Comparison of ENCODE assay signal across 20 cellular contexts in the genomic region with DNA sequence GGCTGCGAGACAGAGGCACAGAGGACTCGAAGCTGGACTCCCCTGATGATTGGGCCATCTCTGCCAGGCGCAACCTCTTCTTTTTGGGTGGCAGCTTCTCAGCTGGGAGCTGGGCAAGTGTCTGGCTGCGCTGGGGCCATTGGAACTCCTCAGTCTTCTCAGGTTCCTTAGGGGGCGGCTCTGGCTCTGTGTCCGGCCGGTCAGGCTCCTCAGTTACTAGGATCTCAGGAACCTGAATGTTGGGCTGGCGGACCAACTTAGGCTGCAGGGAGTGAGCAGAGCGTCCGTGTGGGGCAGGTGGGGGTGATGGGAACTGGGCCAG.
DNase-seq lines count a peak whose midpoint lies in the region; ATAC-seq, FAIRE-seq and TF ChIP-seq lines count a peak whose summit lies in the region.
"Had no signal": no experiment of that assay in that cellular context is flagged by ENCODE, and none has a peak within 500 bp of the region (broad histone marks: within the 10 kb centered on the region; RNA-seq: fewer than 3 reads in every experiment).

No MANE protein-coding gene starts in this region.

- no peak overlapping the region for H3K9ac ChIP-seq in BLaER1
- H3K9ac ChIP-seq in endodermal cell (ENCODE audit: extremely low read depth, low read length, poor library complexity, severe bottlenecking) = no peak overlapping the region
- H3K9ac ChIP-seq: GM23248 had no signal

- H3K36me3 Mint-ChIP-seq in activated CD4-positive, alpha-beta memory T cell treated with anti-CD3 and anti-CD28 coated beads, Interleukin-2, amount 10 ng/mL, durations not matched to agents 7 days and 5 days (ENCODE audit: low read depth) = peaks cover 42% of the 10 kb centered on the region
- peaks cover 56% of the 10 kb centered on the region for H3K36me3 Mint-ChIP-seq in activated CD4-positive, alpha-beta memory T cell treated with anti-CD3 and anti-CD28 coated beads for 36 hours
- no peaks in the 10 kb centered on the region for H3K36me3 Mint-ChIP-seq in endodermal cell (ENCODE audit: low read depth)
- peaks cover 65% of the 10 kb centered on the region for H3K36me3 Mint-ChIP-seq in stimulated activated effector memory CD8-positive, alpha-beta T cell treated with anti-CD3 and anti-CD28 coated beads, Interleukin-12 subunit alpha, Interleukin-12 subunit beta, amount 100 ng/mL, for 72 hours

- H3K27me3 ChIP-seq in BLaER1 (no peaks in the 10 kb centered on the region), endodermal cell (ENCODE audit: control insufficient read depth, insufficient read depth, low read length, poor library complexity, severe bottlenecking) (no peaks in the 10 kb centered on the region), small intestine (ENCODE audit: control insufficient read depth in 2 of 2, insufficient read depth in 2 of 2, low read length in 2 of 2) (no peaks in the 10 kb centered on the region)

- intact Hi-C loops in activated CD4-positive, alpha-beta memory T cell treated with anti-CD3 and anti-CD28 coated beads for 36 hours (cut with micrococcal nuclease) = no loop called here

- no peak for FAIRE-seq in small intestine (lab: Jason Lieb, UNC)
- FAIRE-seq: GM12878, GM18507, H54, HTR-8/SVneo had no signal

- peaks cover 16% of the 10 kb centered on the region for H3K4me1 Mint-ChIP-seq in activated CD4-positive, alpha-beta memory T cell treated with anti-CD3 and anti-CD28 coated beads, Interleukin-2, amount 10 ng/mL, durations not matched to agents 7 days and 5 days
- H3K4me1 Mint-ChIP-seq in activated CD4-positive, alpha-beta memory T cell treated with anti-CD3 and anti-CD28 coated beads for 36 hours (ENCODE audit: low read depth) = peaks cover 15% of the 10 kb centered on the region
- no peaks in the 10 kb centered on the region for H3K4me1 Mint-ChIP-seq in endodermal cell
- peaks cover 27% of the 10 kb centered on the region for H3K4me1 Mint-ChIP-seq in stimulated activated effector memory CD8-positive, alpha-beta T cell treated with anti-CD3 and anti-CD28 coated beads, Interleukin-12 subunit alpha, Interleukin-12 subunit beta, amount 100 ng/mL, for 72 hours

- POLR2A ChIA-PET in activated CD4-positive, alpha-beta memory T cell treated with anti-CD3 and anti-CD28 coated beads, Interleukin-2, amount 10 ng/mL, durations not matched to agents 7 days and 5 days (lab: Charles Lee) = no interaction called here
- POLR2A ChIA-PET in activated CD4-positive, alpha-beta memory T cell treated with anti-CD3 and anti-CD28 coated beads for 36 hours (lab: Charles Lee) = no interaction called here

- no peak overlapping the region for H3K4me2 ChIP-seq in BLaER1

- no peak for TF ChIP-seq CTCF in endodermal cell (conservative IDR thresholded peaks at IDR 0.05)

- H3K36me3 ChIP-seq in BLaER1 (no peaks in the 10 kb centered on the region; the same call in 1 of the 2 replicates), endodermal cell (ENCODE audit: control insufficient read depth, insufficient read depth, low read length) (no peaks in the 10 kb centered on the region), small intestine (ENCODE audit: control insufficient read depth in 2 of 2, insufficient read depth in 2 of 2, low read length in 2 of 2) (no peaks in the 10 kb centered on the region)

- H3K27ac ChIP-seq in BLaER1 = 0 out of 2 replicates have a peak overlapping the region, but pooled peaks have one; percentile 51
- H3K27ac ChIP-seq in endodermal cell (ENCODE audit: low read depth, low read length) = no peak overlapping the region
- H3K27ac ChIP-seq in small intestine (ENCODE audit: low read depth in 1 of 2, low read length in 1 of 2) = no peak overlapping the region
- H3K27ac ChIP-seq: GM23248 had no signal

- peak; percentile 11 for DNase-seq in activated CD4-positive, alpha-beta memory T cell treated with anti-CD3 and anti-CD28 coated beads, Interleukin-2, amount 10 ng/mL, durations not matched to agents 7 days and 5 days
- no peak for DNase-seq in activated CD4-positive, alpha-beta memory T cell treated with anti-CD3 and anti-CD28 coated beads for 36 hours
- DNase-seq in endodermal cell (peak; percentile 27), NK-92 (lab: John Stamatoyannopoulos, UW; ENCODE audit: unreplicated experiment) (no peak), small intestine (no peak)
- DNase-seq in stimulated activated effector memory CD8-positive, alpha-beta T cell treated with anti-CD3 and anti-CD28 coated beads, Interleukin-12 subunit alpha, Interleukin-12 subunit beta, amount 100 ng/mL, for 72 hours (ENCODE audit: low spot score in 2 of 2) = no peak
- DNase-seq: 8988T; AML-193; C1 segment of cervical spinal cord; Calu3; CD4-positive, alpha-beta T cell; DMS 273 treated with DMSO at 0.1 percent for 48 hours; DMS79; GM23248 had no signal

- no peak overlapping the region for H3K27ac Mint-ChIP-seq in activated CD4-positive, alpha-beta memory T cell treated with anti-CD3 and anti-CD28 coated beads, Interleukin-2, amount 10 ng/mL, durations not matched to agents 7 days and 5 days
- no peak overlapping the region for H3K27ac Mint-ChIP-seq in activated CD4-positive, alpha-beta memory T cell treated with anti-CD3 and anti-CD28 coated beads for 36 hours
- no peak overlapping the region for H3K27ac Mint-ChIP-seq in endodermal cell
- peak overlapping the region; percentile 12 for H3K27ac Mint-ChIP-seq in stimulated activated effector memory CD8-positive, alpha-beta T cell treated with anti-CD3 and anti-CD28 coated beads, Interleukin-12 subunit alpha, Interleukin-12 subunit beta, amount 100 ng/mL, for 72 hours
- H3K27ac Mint-ChIP-seq: CD4-positive, alpha-beta T cell had no signal

- no peaks in the 10 kb centered on the region for H4K20me1 ChIP-seq in BLaER1

- no peak overlapping the region for H3K4me3 Mint-ChIP-seq in activated CD4-positive, alpha-beta memory T cell treated with anti-CD3 and anti-CD28 coated beads, Interleukin-2, amount 10 ng/mL, durations not matched to agents 7 days and 5 days
- H3K4me3 Mint-ChIP-seq in activated CD4-positive, alpha-beta memory T cell treated with anti-CD3 and anti-CD28 coated beads for 36 hours = no peak overlapping the region
- no peak overlapping the region for H3K4me3 Mint-ChIP-seq in endodermal cell
- no peak overlapping the region for H3K4me3 Mint-ChIP-seq in stimulated activated effector memory CD8-positive, alpha-beta T cell treated with anti-CD3 and anti-CD28 coated beads, Interleukin-12 subunit alpha, Interleukin-12 subunit beta, amount 100 ng/mL, for 72 hours
- H3K4me3 Mint-ChIP-seq: CD4-positive, alpha-beta T cell had no signal

- peaks cover 35% of the 10 kb centered on the region for H3K4me1 ChIP-seq in BLaER1
- no peaks in the 10 kb centered on the region for H3K4me1 ChIP-seq in endodermal cell (ENCODE audit: control insufficient read depth, insufficient read depth, low read length)
- no peaks in the 10 kb centered on the region for H3K4me1 ChIP-seq in small intestine (ENCODE audit: control insufficient read depth in 2 of 2, insufficient read depth in 1 of 2, low read depth in 1 of 2, low read length in 1 of 2)

- H3K4me3 ChIP-seq in BLaER1 (no peak overlapping the region), endodermal cell (ENCODE audit: low read length) (no peak overlapping the region), small intestine (ENCODE audit: low read depth in 1 of 2, low read length in 2 of 2) (no peak overlapping the region)
- H3K4me3 ChIP-seq: GM12878, GM23248 had no signal

- H3K27me3 Mint-ChIP-seq in activated CD4-positive, alpha-beta memory T cell treated with anti-CD3 and anti-CD28 coated beads, Interleukin-2, amount 10 ng/mL, durations not matched to agents 7 days and 5 days = no peaks in the 10 kb centered on the region
- no peaks in the 10 kb centered on the region for H3K27me3 Mint-ChIP-seq in activated CD4-positive, alpha-beta memory T cell treated with anti-CD3 and anti-CD28 coated beads for 36 hours
- peaks cover 4% of the 10 kb centered on the region for H3K27me3 Mint-ChIP-seq in endodermal cell (ENCODE audit: insufficient read depth)
- H3K27me3 Mint-ChIP-seq: CD4-positive, alpha-beta T cell had no signal

- ATAC-seq in stimulated activated effector memory CD8-positive, alpha-beta T cell treated with anti-CD3 and anti-CD28 coated beads, Interleukin-12 subunit alpha, Interleukin-12 subunit beta, amount 100 ng/mL, for 72 hours = no peak
- ATAC-seq: GM12878, HCT116 had no signal

- no peaks in the 10 kb centered on the region for H3K9me3 Mint-ChIP-seq in activated CD4-positive, alpha-beta memory T cell treated with anti-CD3 and anti-CD28 coated beads, Interleukin-2, amount 10 ng/mL, durations not matched to agents 7 days and 5 days
- H3K9me3 Mint-ChIP-seq in activated CD4-positive, alpha-beta memory T cell treated with anti-CD3 and anti-CD28 coated beads for 36 hours = no peaks in the 10 kb centered on the region
- no peaks in the 10 kb centered on the region for H3K9me3 Mint-ChIP-seq in endodermal cell
- H3K9me3 Mint-ChIP-seq in stimulated activated effector memory CD8-positive, alpha-beta T cell treated with anti-CD3 and anti-CD28 coated beads, Interleukin-12 subunit alpha, Interleukin-12 subunit beta, amount 100 ng/mL, for 72 hours = no peaks in the 10 kb centered on the region
- H3K9me3 Mint-ChIP-seq: CD4-positive, alpha-beta T cell had no signal

- CTCF ChIA-PET in activated CD4-positive, alpha-beta memory T cell treated with anti-CD3 and anti-CD28 coated beads, Interleukin-2, amount 10 ng/mL, durations not matched to agents 7 days and 5 days (lab: Charles Lee) = no interaction called here
- CTCF ChIA-PET in activated CD4-positive, alpha-beta memory T cell treated with anti-CD3 and anti-CD28 coated beads for 36 hours (lab: Charles Lee) = no interaction called here

- H3K9me3 ChIP-seq in BLaER1 (no peaks in the 10 kb centered on the region), endodermal cell (ENCODE audit: control insufficient read depth, low read length) (no peaks in the 10 kb centered on the region), small intestine (ENCODE audit: control insufficient read depth, low read depth) (no peaks in the 10 kb centered on the region)

- 92 to 93% methylated on average over 8 to 10 of the region's 10 CpGs for WGBS in endodermal cell (ENCODE audit: insufficient coverage in 1 of 2, insufficient read length in 1 of 2), 2 experiments
- WGBS in small intestine, 3 donors = 86 to 91% (median 87%) methylated on average over 10 of the region's 10 CpGs

Comparison
In these comparisons a context has a peak if more than half of its experiments do, and no peak if none do; other contexts are left out.
1. DNase-seq: peak in activated CD4-positive, alpha-beta memory T cell treated with anti-CD3 and anti-CD28 coated beads, Interleukin-2, amount 10 ng/mL, durations not matched to agents 7 days and 5 days (single experiment) and endodermal cell (single experiment); none in activated CD4-positive, alpha-beta memory T cell treated with anti-CD3 and anti-CD28 coated beads for 36 hours (single experiment), stimulated activated effector memory CD8-positive, alpha-beta T cell treated with anti-CD3 and anti-CD28 coated beads, Interleukin-12 subunit alpha, Interleukin-12 subunit beta, amount 100 ng/mL, for 72 hours (0 of 2), NK-92 (single experiment) and small intestine (single experiment).